ENCODE assay signal across 8 cellular contexts in genomic region chr17:42832934-42833770, GRCh38. TPM values are rescaled to one million over a fixed set of nuclear protein-coding genes. Genes with fewer than 3 reads are reported as not detected.
DNase-seq lines count a peak whose midpoint lies in the region; ATAC-seq and TF ChIP-seq lines count a peak whose summit lies in the region.

A gene with protein sequence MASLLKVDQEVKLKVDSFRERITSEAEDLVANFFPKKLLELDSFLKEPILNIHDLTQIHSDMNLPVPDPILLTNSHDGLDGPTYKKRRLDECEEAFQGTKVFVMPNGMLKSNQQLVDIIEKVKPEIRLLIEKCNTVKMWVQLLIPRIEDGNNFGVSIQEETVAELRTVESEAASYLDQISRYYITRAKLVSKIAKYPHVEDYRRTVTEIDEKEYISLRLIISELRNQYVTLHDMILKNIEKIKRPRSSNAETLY (plus strand): TSS chr17:42833397. CDS start chr17:42833632, 235 bp downstream.

- H3K79me2 ChIP-seq in DND-41 (ENCODE audit: insufficient read depth, low read length) (peaks cover 46% of the 10 kb centered on the region), fibroblast of lung (ENCODE audit: control insufficient read depth, insufficient read depth, low read length) (peaks cover 20% of the 10 kb centered on the region)

- peaks cover 0 to 27% (median 4%) of the 10 kb centered on the region in 3 donors for H3K36me3 Mint-ChIP-seq in naive thymus-derived CD8-positive, alpha-beta T cell

- no peaks in the 10 kb centered on the region for H3K9me3 ChIP-seq in DND-41 (ENCODE audit: insufficient read depth, low read length, severe bottlenecking)
- H3K9me3 ChIP-seq in KOPT-K1 (ENCODE audit: insufficient read depth, low read length, poor library complexity, severe bottlenecking) = no peaks in the 10 kb centered on the region
- no peaks in the 10 kb centered on the region for H3K9me3 ChIP-seq in fibroblast of lung (ENCODE audit: control insufficient read depth, insufficient read depth, low read depth, low read length)

- H3K9ac ChIP-seq in DND-41 (ENCODE audit: low read depth, low read length) = peak within 1 kb of the TSS; percentile 78
- H3K9ac ChIP-seq in fibroblast of lung (ENCODE audit: insufficient read depth, low read length) = peak within 1 kb of the TSS; percentile 96

- H3K4me1 ChIP-seq in DND-41 (ENCODE audit: insufficient read depth, low read length) (peaks cover 41% of the 10 kb centered on the region), fibroblast of lung (ENCODE audit: control insufficient read depth, extremely low read depth, insufficient read depth, low read length) (no peaks in the 10 kb centered on the region)

- peak; percentile 91 for ATAC-seq in DND-41 (ENCODE audit: insufficient read depth, low read depth)
- ATAC-seq in GM21737 (IDR thresholded peaks at IDR 0.05; ENCODE audit: unreplicated experiment) = peak; percentile 77
- peak; percentile 92 to 96 for ATAC-seq in naive thymus-derived CD8-positive, alpha-beta T cell

- H3K9me3 Mint-ChIP-seq in naive thymus-derived CD8-positive, alpha-beta T cell = no peaks in the 10 kb centered on the region

- peak within 1 kb of the TSS; percentile 94 to 100 (median 100) for H3K27ac Mint-ChIP-seq in naive thymus-derived CD8-positive, alpha-beta T cell

- H3K36me3 ChIP-seq in DND-41 (ENCODE audit: insufficient read depth, low read length) (peaks cover 39% of the 10 kb centered on the region), KOPT-K1 (ENCODE audit: insufficient read depth, low read length) (peaks cover 30% of the 10 kb centered on the region), fibroblast of lung (ENCODE audit: control insufficient read depth, insufficient read depth, low read length) (peaks cover 6% of the 10 kb centered on the region)

- H2AFZ ChIP-seq in DND-41 (ENCODE audit: low read depth, low read length) (peak within 1 kb of the TSS; percentile 97), fibroblast of lung (ENCODE audit: low read length) (peak within 1 kb of the TSS; percentile 70)

- H3K4me3 ChIP-seq in DND-41 (ENCODE audit: low read depth in 1 of 2, low read length in 2 of 2) (peak within 1 kb of the TSS; percentile 62 to 90), fibroblast of lung (replicated peaks in 1 of 4; ENCODE audit: control extremely low read depth in 1 of 4, insufficient read depth in 1 of 4, low read depth in 3 of 4, low read length in 4 of 4) (peak within 1 kb of the TSS; percentile 97 to 99 (median 98))

- H3K4me1 Mint-ChIP-seq in naive thymus-derived CD8-positive, alpha-beta T cell = peaks cover 19 to 31% (median 29%) of the 10 kb centered on the region in 4 donors

- H3K4me2 ChIP-seq in DND-41 (ENCODE audit: insufficient read depth, low read length) (peak within 1 kb of the TSS; percentile 88), fibroblast of lung (ENCODE audit: extremely low read depth, insufficient read depth, low read length) (peak within 1 kb of the TSS; percentile 96)

- H4K20me1 ChIP-seq in DND-41 (ENCODE audit: insufficient read depth, low read length) (peaks cover 4% of the 10 kb centered on the region), fibroblast of lung (ENCODE audit: control insufficient read depth, extremely low read depth, insufficient read depth, low read length) (no peaks in the 10 kb centered on the region)

- no peaks in the 10 kb centered on the region for H3K27me3 ChIP-seq in DND-41 (ENCODE audit: insufficient read depth, low read length, poor library complexity)
- no peaks in the 10 kb centered on the region for H3K27me3 ChIP-seq in fibroblast of lung (ENCODE audit: control insufficient read depth, insufficient read depth, low read length)

- peak; percentile 88 for DNase-seq in DND-41
- peak; percentile 90 for DNase-seq in RKO (ENCODE audit: low spot score)
- peak; percentile 77 to 84 for DNase-seq in activated T-helper 1 cell treated with anti-CD3 and anti-CD28 coated beads, Interleukin-2, amount 50 U/mL, for 16 hours (ENCODE audit: low read depth in 1 of 2, low spot score in 1 of 2)
- peak; percentile 86 to 87 for DNase-seq in fibroblast of lung (ENCODE audit: low read depth in 2 of 2)
- peak; percentile 80 to 95 (median 88) for DNase-seq in naive thymus-derived CD8-positive, alpha-beta T cell
- peak; percentile 81 to 97 (median 90) for DNase-seq in stimulated activated naive CD4-positive, alpha-beta T cell (lab: John Stamatoyannopoulos, UW)

- H3K27me3 Mint-ChIP-seq in naive thymus-derived CD8-positive, alpha-beta T cell = no peaks in the 10 kb centered on the region

- TF ChIP-seq CTCF in DND-41 (IDR thresholded peaks at IDR 0.05; ENCODE audit: borderline replicate concordance, extremely low read depth, low read length, poor library complexity, severe bottlenecking) (no peak), fibroblast of lung (conservative IDR thresholded peaks at IDR 0.05 in 1 of 2, IDR thresholded peaks at IDR 0.05 in 1 of 2; ENCODE audit: low read depth in 1 of 2, low read length in 2 of 2) (no peak)

- peak within 1 kb of the TSS; percentile 88 for H3K27ac ChIP-seq in DND-41 (ENCODE audit: low read length)
- peak within 1 kb of the TSS; percentile 70 for H3K27ac ChIP-seq in KOPT-K1 (ENCODE audit: low read depth, low read length, poor library complexity, severe bottlenecking)
- peak within 1 kb of the TSS; percentile 93 for H3K27ac ChIP-seq in fibroblast of lung (ENCODE audit: insufficient read depth, low read length)

- POLR2A ChIA-PET in naive thymus-derived CD8-positive, alpha-beta T cell (lab: Charles Lee) = interaction anchor here (0.5 to 3.5 kb wide), 11 partner anchors 9 to 563 kb away, joined by 3 to 53 read pairs (median 5); partner anchors contain the start of genes BECN1, NBR1, PSMC3IP and RPL27

- peak within 1 kb of the TSS; percentile 92 to 98 (median 96) for H3K4me3 Mint-ChIP-seq in naive thymus-derived CD8-positive, alpha-beta T cell

RNA-seq across cellular contexts. Expression of the gene that starts here (rescaled TPM):
- total RNA-seq in fibroblast of lung = 44.9 and 50.7 TPM in 2 replicates
- 133 and 177 TPM in 2 replicates for polyA plus RNA-seq in fibroblast of lung
- polyA plus RNA-seq in fibroblast of lung (2012) = 86.2 and 126 TPM in 2 replicates
- polyA minus RNA-seq in fibroblast of lung (ENCODE audit: low replicate concordance) = 31.8 and 51.1 TPM in 2 replicates
- total RNA-seq in naive thymus-derived CD8-positive, alpha-beta T cell = 10 to 100 TPM; 65.3 to 67.3 TPM
- 100 to 1,000 TPM; 117 to 123 (median 120) TPM for polyA plus RNA-seq in naive thymus-derived CD8-positive, alpha-beta T cell

Comparison
In these comparisons a context has a peak if more than half of its experiments do, and no peak if none do; other contexts are left out.
1. Peak in every context shown above with its lines: DNase-seq, ATAC-seq, H3K4me3 ChIP-seq and H3K27ac ChIP-seq.